ENCODE assay signal across 26 cellular contexts in the genomic region with DNA sequence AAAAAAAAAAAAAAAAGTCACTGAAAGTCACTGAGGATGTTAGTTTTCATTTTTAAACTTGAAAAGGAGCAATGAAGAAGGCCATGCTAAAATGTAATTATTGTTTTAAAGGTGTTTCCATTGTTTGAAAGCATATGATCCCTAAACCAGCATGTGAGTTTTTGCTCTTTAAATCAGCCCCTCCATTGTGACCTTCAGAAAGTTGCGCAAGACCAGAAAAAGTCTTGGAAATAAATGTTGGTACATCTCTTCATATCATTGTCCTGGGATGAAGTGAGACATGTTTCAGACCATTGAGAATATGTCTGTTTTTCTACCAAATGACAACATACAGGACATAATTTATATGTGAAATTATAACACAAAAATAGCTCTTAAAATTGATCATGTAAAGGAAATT.
DNase-seq lines count a peak whose midpoint lies in the region; ATAC-seq, FAIRE-seq and TF ChIP-seq lines count a peak whose summit lies in the region.
"Had no signal": no experiment of that assay in that cellular context is flagged by ENCODE, and none has a peak within 500 bp of the region (broad histone marks: within the 10 kb centered on the region; RNA-seq: fewer than 3 reads in every experiment).

No MANE protein-coding gene starts in this region.

- no peak overlapping the region for H3K27ac Mint-ChIP-seq in activated T-helper 1 cell treated with anti-CD3 and anti-CD28 coated beads, Interleukin-12 subunit alpha, Interleukin-12 subunit beta, Interleukin-2, Interleukin-4 antibody, amounts not matched to agents 30 ng/mL and 10 ng/mL and 1 ng/mL, durations not matched to agents 14 hours and 24 hours and 36 hours
- H3K27ac Mint-ChIP-seq: B cell; CD4-positive, alpha-beta memory T cell; CD4-positive, CD25-positive, alpha-beta regulatory T cell had no signal

- no peak overlapping the region for H3K23ac ChIP-seq in H1 (ENCODE audit: insufficient read length)

- H3K4me3 Mint-ChIP-seq in activated T-helper 1 cell treated with anti-CD3 and anti-CD28 coated beads, Interleukin-12 subunit alpha, Interleukin-12 subunit beta, Interleukin-2, Interleukin-4 antibody, amounts not matched to agents 30 ng/mL and 10 ng/mL and 1 ng/mL, durations not matched to agents 14 hours and 24 hours and 36 hours: no peak overlapping the region
- H3K4me3 Mint-ChIP-seq: B cell; CD4-positive, alpha-beta memory T cell; CD4-positive, CD25-positive, alpha-beta regulatory T cell; CD8-positive, alpha-beta memory T cell had no signal

- no peak overlapping the region for H3K4me3 ChIP-seq in HepG2 (replicated peaks in 1 of 3; ENCODE audit: insufficient read depth in 1 of 3, low read depth in 2 of 3, low read length in 3 of 3)
- H3K4me3 ChIP-seq in right lobe of liver: no peak overlapping the region
- H3K4me3 ChIP-seq in H1 (ENCODE audit: extremely low read depth in 1 of 4, insufficient read depth in 2 of 4, low read depth in 3 of 4, low read length in 4 of 4): no peak overlapping the region
- no peak overlapping the region for H3K4me3 ChIP-seq in left ventricle myocardium inferior
- H3K4me3 ChIP-seq: A549; BLaER1 treated with 17β-estradiol and CSF1 and Interleukin-3, amounts not matched to agents 10 nM and 100 nM; GM12878 had no signal

- H2BK15ac ChIP-seq in H1 (ENCODE audit: low read length): no peak overlapping the region

- H3K36me3 Mint-ChIP-seq in activated T-helper 1 cell treated with anti-CD3 and anti-CD28 coated beads, Interleukin-12 subunit alpha, Interleukin-12 subunit beta, Interleukin-2, Interleukin-4 antibody, amounts not matched to agents 30 ng/mL and 10 ng/mL and 1 ng/mL, durations not matched to agents 14 hours and 24 hours and 36 hours (ENCODE audit: low read depth): no peaks in the 10 kb centered on the region
- H3K36me3 Mint-ChIP-seq: CD4-positive, alpha-beta memory T cell; CD4-positive, CD25-positive, alpha-beta regulatory T cell; CD8-positive, alpha-beta memory T cell had no signal

- H4K5ac ChIP-seq in H1 (ENCODE audit: insufficient read length, low read depth, low read length): no peak overlapping the region

- H3K9me3 Mint-ChIP-seq in activated T-helper 1 cell treated with anti-CD3 and anti-CD28 coated beads, Interleukin-12 subunit alpha, Interleukin-12 subunit beta, Interleukin-2, Interleukin-4 antibody, amounts not matched to agents 30 ng/mL and 10 ng/mL and 1 ng/mL, durations not matched to agents 14 hours and 24 hours and 36 hours: no peaks in the 10 kb centered on the region

- TF ChIP-seq POLR2A in HepG2 (IDR thresholded peaks at IDR 0.05; ENCODE audit: insufficient read depth in 1 of 2, low read depth in 2 of 2, low read length in 2 of 2) (no peak), right lobe of liver (IDR thresholded peaks at IDR 0.05) (no peak), H1 (IDR thresholded peaks at IDR 0.05; ENCODE audit: control extremely low read depth in 1 of 2, low read depth in 2 of 2, low read length in 2 of 2) (no peak)

- no peak overlapping the region for H3K18ac ChIP-seq in H1 (ENCODE audit: extremely low read depth, low read length)

- H4K8ac ChIP-seq in H1 (ENCODE audit: extremely low read depth, insufficient read depth, low read length): no peak overlapping the region

- TF ChIP-seq EP300 in HepG2 (IDR thresholded peaks at IDR 0.05; ENCODE audit: low read depth in 2 of 2, low read length in 2 of 2): no peak
- TF ChIP-seq EP300 in HepG2 (CRISPR knock-in tag; IDR thresholded peaks at IDR 0.05; ENCODE audit: borderline replicate concordance): no peak
- no peak for TF ChIP-seq EP300 in Ishikawa (IDR thresholded peaks at IDR 0.05; ENCODE audit: borderline replicate concordance)
- no peak for TF ChIP-seq EP300 in H1 (IDR thresholded peaks at IDR 0.05; ENCODE audit: borderline replicate concordance in 1 of 2, low read depth in 2 of 2, low read length in 2 of 2)

- no peak overlapping the region for H2BK5ac ChIP-seq in H1 (ENCODE audit: low read depth, low read length)

- no peak overlapping the region for H2BK12ac ChIP-seq in H1 (ENCODE audit: low read depth, low read length)

- no peaks in the 10 kb centered on the region for H3K4me1 Mint-ChIP-seq in activated T-helper 1 cell treated with anti-CD3 and anti-CD28 coated beads, Interleukin-12 subunit alpha, Interleukin-12 subunit beta, Interleukin-2, Interleukin-4 antibody, amounts not matched to agents 30 ng/mL and 10 ng/mL and 1 ng/mL, durations not matched to agents 14 hours and 24 hours and 36 hours (ENCODE audit: low read depth)
- H3K4me1 Mint-ChIP-seq: B cell; CD4-positive, alpha-beta memory T cell; CD4-positive, CD25-positive, alpha-beta regulatory T cell; CD8-positive, alpha-beta memory T cell had no signal

- 4% methylated on average over 1 of the region's 1 CpG for WGBS in HepG2 (ENCODE audit: low lambda C conversion rate)
- WGBS in right lobe of liver (ENCODE audit: insufficient coverage, low coverage, low lambda C conversion rate, missing lambda C conversion rate): 85% methylated on average over 1 of the region's 1 CpG
- WGBS in H1 (ENCODE audit: extremely low coverage in 1 of 2, insufficient coverage in 1 of 2, insufficient read length in 1 of 2, insufficient replicate concordance in 2 of 2, low coverage in 1 of 2, low lambda C conversion rate in 2 of 2, missing lambda C conversion rate in 1 of 2), 2 experiments: 100% methylated on average over 1 of the region's 1 CpG; no CpG with 5 or more reads in 1 of the 2 experiments

- no peak for ATAC-seq in HepG2
- ATAC-seq in right lobe of liver: no peak
- ATAC-seq: A549, GM12878 had no signal

- no peaks in the 10 kb centered on the region for H3K23me2 ChIP-seq in H1 (ENCODE audit: low read depth, low read length)

- intact Hi-C loops in HepG2 (cut with micrococcal nuclease; ENCODE audit: unreplicated experiment): no loop called here
- intact Hi-C loops in right lobe of liver (cut with DNase I): no loop called here
- intact Hi-C loops in left ventricle myocardium inferior (cut with micrococcal nuclease): no loop called here
- intact Hi-C loops in activated T-helper 1 cell treated with anti-CD3 and anti-CD28 coated beads, Interleukin-12 subunit alpha, Interleukin-12 subunit beta, Interleukin-2, Interleukin-4 antibody, amounts not matched to agents 30 ng/mL and 10 ng/mL and 1 ng/mL, durations not matched to agents 14 hours and 24 hours and 36 hours (cut with micrococcal nuclease): no loop called here

- H4K20me1 ChIP-seq in HepG2 (ENCODE audit: insufficient read depth, low read length): no peaks in the 10 kb centered on the region
- H4K20me1 ChIP-seq in H1 (replicated peaks in 1 of 2; ENCODE audit: control insufficient read depth in 1 of 2, insufficient read depth in 2 of 2, low read length in 2 of 2): peaks cover 0 to 1% of the 10 kb centered on the region in 2 experiments
- H4K20me1 ChIP-seq: BLaER1 treated with 17β-estradiol and CSF1 and Interleukin-3, amounts not matched to agents 10 nM and 100 nM had no signal

- no peak overlapping the region for H2AFZ ChIP-seq in HepG2 (ENCODE audit: low read length)
- no peak overlapping the region for H2AFZ ChIP-seq in H1 (ENCODE audit: low read length)

- no peaks in the 10 kb centered on the region for H3K27me3 Mint-ChIP-seq in activated T-helper 1 cell treated with anti-CD3 and anti-CD28 coated beads, Interleukin-12 subunit alpha, Interleukin-12 subunit beta, Interleukin-2, Interleukin-4 antibody, amounts not matched to agents 30 ng/mL and 10 ng/mL and 1 ng/mL, durations not matched to agents 14 hours and 24 hours and 36 hours (ENCODE audit: insufficient read depth)
- H3K27me3 Mint-ChIP-seq: B cell; CD4-positive, alpha-beta memory T cell; CD4-positive, CD25-positive, alpha-beta regulatory T cell; CD8-positive, alpha-beta memory T cell had no signal

- H3K9ac ChIP-seq in HepG2 (ENCODE audit: insufficient read depth, low read depth, low read length) (no peak overlapping the region), H1 (replicated peaks in 1 of 4; ENCODE audit: extremely low read depth in 1 of 4, low read depth in 3 of 4, low read length in 3 of 4) (no peak overlapping the region)
- H3K9ac ChIP-seq: BLaER1 treated with 17β-estradiol and CSF1 and Interleukin-3, amounts not matched to agents 10 nM and 100 nM had no signal

- H3K27ac ChIP-seq in HepG2 (ENCODE audit: extremely low read length, insufficient read depth, low read length) (no peak overlapping the region), right lobe of liver (no peak overlapping the region), H1 (ENCODE audit: low read depth, low read length) (no peak overlapping the region), left ventricle myocardium inferior (replicated peaks) (no peak overlapping the region)
- H3K27ac ChIP-seq: 22Rv1; A549; BLaER1 treated with 17β-estradiol and CSF1 and Interleukin-3, amounts not matched to agents 10 nM and 100 nM; C4-2B had no signal

- H3K79me2 ChIP-seq in HepG2 (ENCODE audit: insufficient read depth, low read length): no peaks in the 10 kb centered on the region
- H3K79me2 ChIP-seq in H1 (ENCODE audit: control insufficient read depth in 1 of 2, insufficient read depth in 2 of 2, low read length in 2 of 2): no peaks in the 10 kb centered on the region

- no peak overlapping the region for H3K14ac ChIP-seq in H1 (ENCODE audit: insufficient read length)

- H3K9me3 ChIP-seq in HepG2 (ENCODE audit: low read length) (no peaks in the 10 kb centered on the region), right lobe of liver (no peaks in the 10 kb centered on the region), H1 (ENCODE audit: insufficient read depth in 2 of 2, low read depth in 1 of 2, low read length in 1 of 2) (no peaks in the 10 kb centered on the region), left ventricle myocardium inferior (replicated peaks) (no peaks in the 10 kb centered on the region)
- H3K9me3 ChIP-seq: A549; BLaER1 treated with 17β-estradiol and CSF1 and Interleukin-3, amounts not matched to agents 10 nM and 100 nM had no signal

- H3K4me1 ChIP-seq in HepG2 (ENCODE audit: insufficient read depth, low read length): no peaks in the 10 kb centered on the region
- H3K4me1 ChIP-seq in right lobe of liver: no peaks in the 10 kb centered on the region
- H3K4me1 ChIP-seq in H1 (replicated peaks in 1 of 4; ENCODE audit: control insufficient read depth in 3 of 4, insufficient read depth in 4 of 4, low read length in 3 of 4): no peaks in the 10 kb centered on the region
- H3K4me1 ChIP-seq in left ventricle myocardium inferior: no peaks in the 10 kb centered on the region
- H3K4me1 ChIP-seq: A549; BLaER1 treated with 17β-estradiol and CSF1 and Interleukin-3, amounts not matched to agents 10 nM and 100 nM had no signal

- in situ Hi-C loops in HepG2 (cut with HindIII; ENCODE audit: extremely low pct_ligation_motif_present, low pct_unique_long_range_greater_than_20kb): no loop called here

- H2BK20ac ChIP-seq in H1 (ENCODE audit: low read length): no peak overlapping the region

- H2AK5ac ChIP-seq in H1 (ENCODE audit: low read depth, low read length): no peak overlapping the region

- no TSS peak for BruUV-seq in HepG2 (replicated peaks; lab: Mats Ljungman, UMichigan)

- POLR2A ChIA-PET in HepG2 (lab: Yijun Ruan, JAX): no interaction called here
- POLR2A ChIA-PET in H1 (lab: Charles Lee; ENCODE audit: partially characterized antibody): no interaction called here

- no peak overlapping the region for H2BK120ac ChIP-seq in H1 (replicated peaks; ENCODE audit: low read depth, low read length)

- DNase-seq in HepG2 (ENCODE audit: low spot score) (no peak), right lobe of liver (no peak), H1 (ENCODE audit: low read depth in 1 of 2, low spot score in 2 of 2) (no peak), left ventricle myocardium inferior (no peak)
- no peak for DNase-seq in activated T-helper 1 cell treated with anti-CD3 and anti-CD28 coated beads, Interleukin-12 subunit alpha, Interleukin-12 subunit beta, Interleukin-2, Interleukin-4 antibody, amounts not matched to agents 30 ng/mL and 10 ng/mL and 1 ng/mL, durations not matched to agents 14 hours and 24 hours and 36 hours (ENCODE audit: low spot score)
- DNase-seq: AML-193; CD4-positive, alpha-beta memory T cell; CD4-positive, CD25-positive, alpha-beta regulatory T cell; CD8-positive, alpha-beta memory T cell; COR-L47; DMS 273 treated with DMSO at 0.1 percent for 48 hours; DMS153; DMS53; DMS79; DND-41; EL; GDM1 had no signal

- TF ChIP-seq CTCF in HepG2 (CRISPR knock-in tag; IDR thresholded peaks at IDR 0.05): no peak
- no peak for TF ChIP-seq CTCF in right lobe of liver (IDR thresholded peaks at IDR 0.05)
- TF ChIP-seq CTCF in H1 (IDR thresholded peaks at IDR 0.05; ENCODE audit: control extremely low read depth in 1 of 3, insufficient read depth in 1 of 3, low read depth in 1 of 3, low read length in 3 of 3): no peak
- no peak for TF ChIP-seq CTCF in left ventricle myocardium inferior (IDR thresholded peaks at IDR 0.05; ENCODE audit: borderline replicate concordance)

- H3K4me2 ChIP-seq in HepG2 (ENCODE audit: low read depth, low read length): no peak overlapping the region
- no peak overlapping the region for H3K4me2 ChIP-seq in H1 (ENCODE audit: insufficient read depth in 1 of 2, low read depth in 2 of 2, low read length in 2 of 2)
- H3K4me2 ChIP-seq: A549; BLaER1 treated with 17β-estradiol and CSF1 and Interleukin-3, amounts not matched to agents 10 nM and 100 nM had no signal

- FAIRE-seq in HepG2 (lab: Jason Lieb, UNC): no peak
- no peak for FAIRE-seq in H1 (lab: Jason Lieb, UNC)
- FAIRE-seq: A549, GM12878, GM12892, GM18507 had no signal

- no peaks in the 10 kb centered on the region for H3K27me3 ChIP-seq in HepG2 (ENCODE audit: control insufficient read depth in 1 of 2, insufficient read depth in 2 of 2, low read length in 2 of 2)
- no peaks in the 10 kb centered on the region for H3K27me3 ChIP-seq in right lobe of liver
- no peaks in the 10 kb centered on the region for H3K27me3 ChIP-seq in H1 (replicated peaks in 1 of 4; ENCODE audit: control insufficient read depth in 3 of 4, extremely low read depth in 1 of 4, insufficient read depth in 3 of 4, low read length in 3 of 4)
- H3K27me3 ChIP-seq in left ventricle myocardium inferior (ENCODE audit: low read depth): no peaks in the 10 kb centered on the region
- H3K27me3 ChIP-seq: BLaER1 treated with 17β-estradiol and CSF1 and Interleukin-3, amounts not matched to agents 10 nM and 100 nM had no signal

- H3K36me3 ChIP-seq in HepG2 (replicated peaks in 1 of 2; ENCODE audit: control insufficient read depth in 1 of 2, insufficient read depth in 2 of 2, low read length in 2 of 2) (no peaks in the 10 kb centered on the region), right lobe of liver (no peaks in the 10 kb centered on the region), H1 (ENCODE audit: control insufficient read depth in 2 of 4, insufficient read depth in 4 of 4, low read length in 3 of 4) (no peaks in the 10 kb centered on the region), left ventricle myocardium inferior (no peaks in the 10 kb centered on the region)
- H3K36me3 ChIP-seq: BLaER1 treated with 17β-estradiol and CSF1 and Interleukin-3, amounts not matched to agents 10 nM and 100 nM had no signal

- no peaks in the 10 kb centered on the region for H3K79me1 ChIP-seq in H1 (ENCODE audit: low read depth, low read length)

- TF ChIP-seq RAD21 in HepG2 (CRISPR knock-in tag; IDR thresholded peaks at IDR 0.05): no peak
- no peak for TF ChIP-seq RAD21 in Ishikawa (IDR thresholded peaks at IDR 0.05; ENCODE audit: low read depth)
- no peak for TF ChIP-seq RAD21 in H1 (IDR thresholded peaks at IDR 0.05 in 1 of 2, conservative IDR thresholded peaks at IDR 0.05 in 1 of 2; ENCODE audit: low read depth in 2 of 2, low read length in 2 of 2)

- CTCF ChIA-PET in HepG2 (lab: Yijun Ruan, JAX; ENCODE audit: low intra/inter-chr PET ratio, low total read pairs): no interaction called here
- CTCF ChIA-PET in H1 (lab: Charles Lee; ENCODE audit: partially characterized antibody): no interaction called here

- H3K56ac ChIP-seq in H1 (replicated peaks; ENCODE audit: insufficient read length, low read depth, low read length): no peak overlapping the region

- no peak overlapping the region for H3K4ac ChIP-seq in H1 (replicated peaks; ENCODE audit: insufficient read length, low read depth, low read length)

- no peak overlapping the region for H4K91ac ChIP-seq in H1 (replicated peaks; ENCODE audit: insufficient read length, low read length)
